Comparison of ENCODE assay signal across 11 cellular contexts in the genomic region with DNA sequence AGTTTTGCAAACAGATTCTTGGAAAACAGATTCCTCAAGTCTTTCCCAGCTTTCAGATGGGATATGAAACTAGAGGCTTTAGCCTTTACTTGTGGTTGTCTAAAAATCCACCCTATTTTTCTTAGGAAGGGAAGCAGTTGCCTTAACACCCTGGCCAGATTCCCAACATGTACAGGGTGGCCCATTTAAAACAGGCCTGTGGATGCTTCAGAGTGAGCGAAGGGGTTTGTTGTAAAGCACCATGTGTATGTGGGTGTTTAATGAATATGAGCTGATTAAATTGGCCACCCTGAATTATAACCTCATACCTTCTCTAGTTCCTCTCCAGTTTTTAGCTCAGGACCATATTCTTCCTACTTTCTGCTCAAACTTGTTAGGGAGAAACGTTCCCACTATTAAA.
DNase-seq lines count a peak whose midpoint lies in the region; ATAC-seq, FAIRE-seq and TF ChIP-seq lines count a peak whose summit lies in the region.
"Had no signal": no experiment of that assay in that cellular context is flagged by ENCODE, and none has a peak within 500 bp of the region (broad histone marks: within the 10 kb centered on the region; RNA-seq: fewer than 3 reads in every experiment).

No MANE protein-coding gene starts in this region.

- no peaks in the 10 kb centered on the region for H3K9me1 ChIP-seq in keratinocyte (ENCODE audit: control insufficient read depth, extremely low read depth, insufficient read depth, low read length)

- no peak for ATAC-seq in gastrocnemius medialis
- no peak for ATAC-seq in left colon

- no peak for TF ChIP-seq CTCF in adrenal gland (IDR thresholded peaks at IDR 0.05)
- no peak for TF ChIP-seq CTCF in keratinocyte (optimal IDR thresholded peaks at IDR 0.05 in 1 of 3, IDR thresholded peaks at IDR 0.05 in 1 of 3, conservative IDR thresholded peaks at IDR 0.05 in 1 of 3; ENCODE audit: extremely low read depth in 1 of 3, insufficient read depth in 2 of 3, low read length in 3 of 3)
- TF ChIP-seq CTCF in gastrocnemius medialis (IDR thresholded peaks at IDR 0.05 in 4 of 5, conservative IDR thresholded peaks at IDR 0.05 in 1 of 5), result no peak

- no peak overlapping the region for H3K4me3 ChIP-seq in adrenal gland
- no peak overlapping the region for H3K4me3 ChIP-seq in keratinocyte (ENCODE audit: control insufficient read depth in 2 of 3, extremely low read depth in 1 of 3, insufficient read depth in 2 of 3, low read depth in 1 of 3, low read length in 3 of 3)
- no peak overlapping the region for H3K4me3 ChIP-seq in gastrocnemius medialis

- in situ Hi-C loops in gastrocnemius medialis (cut with MboI; ENCODE audit: low sequenced_read_pairs in 4 of 4), result no loop called here

- TF ChIP-seq POLR2A in adrenal gland (IDR thresholded peaks at IDR 0.05), result no peak
- TF ChIP-seq POLR2A in gastrocnemius medialis (IDR thresholded peaks at IDR 0.05), result no peak

- H3K27me3 ChIP-seq in adrenal gland (no peaks in the 10 kb centered on the region), keratinocyte (ENCODE audit: control insufficient read depth, extremely low read depth, insufficient read depth, low read length) (no peaks in the 10 kb centered on the region), gastrocnemius medialis (no peaks in the 10 kb centered on the region)
- H3K27me3 ChIP-seq: BE2C had no signal

- no peak for FAIRE-seq in keratinocyte (lab: Jason Lieb, UNC)
- no peak for FAIRE-seq in GM19239 (lab: Jason Lieb, UNC)

- H3K79me2 ChIP-seq in keratinocyte (ENCODE audit: control insufficient read depth, insufficient read depth, low read length), result no peaks in the 10 kb centered on the region

- H3K36me3 ChIP-seq in adrenal gland (replicated peaks in 1 of 2) (no peaks in the 10 kb centered on the region), keratinocyte (ENCODE audit: control insufficient read depth in 2 of 2, extremely low read depth in 1 of 2, insufficient read depth in 2 of 2, low read length in 2 of 2) (no peaks in the 10 kb centered on the region), gastrocnemius medialis (no peaks in the 10 kb centered on the region)
- H3K36me3 ChIP-seq: BE2C had no signal

- no peak overlapping the region for H3K9ac ChIP-seq in keratinocyte (ENCODE audit: control insufficient read depth, extremely low read depth, insufficient read depth, low read length)

- 71 to 81% (median 77%) methylated on average over 2 of the region's 2 CpGs for WGBS in adrenal gland, 4 donors

- dilution Hi-C loops in keratinocyte (cut with MboI; ENCODE audit: extremely low pct_ligation_motif_present, low sequenced_read_pairs), result no loop called here

- H3K4me2 ChIP-seq in keratinocyte (ENCODE audit: control insufficient read depth, extremely low read depth, insufficient read depth, low read depth, low read length), result peak overlapping the region; percentile 4

- intact Hi-C loops in adrenal gland (cut with DNase I), result loop anchor here in 1 of 2 donors (10.0 kb wide), 1 partner anchor 72 kb away; no protein-coding TSS in a partner anchor
- intact Hi-C loops in gastrocnemius medialis (cut with DNase I; ENCODE audit: low total_unique reads), result loop anchor here (5.0 kb wide), 2 partner anchors 170 to 415 kb away; a partner anchor contains a TSS
- intact Hi-C loops in left colon (cut with DNase I, micrococcal nuclease), result no loop called here

- DNase-seq in CD1c-positive myeloid dendritic cell (ENCODE audit: extremely low spot score), result peak; percentile 23
- DNase-seq in adrenal gland, result no peak
- DNase-seq in keratinocyte (ENCODE audit: low read depth, low spot score), result no peak
- no peak for DNase-seq in gastrocnemius medialis
- DNase-seq in SKM-1 treated with dmso at 0.1 percent for 144 hours (lab: John Stamatoyannopoulos, UW; ENCODE audit: unreplicated experiment), result no peak
- DNase-seq in GM19239 (ENCODE audit: insufficient read length, low spot score), result no peak
- DNase-seq in NCI-H2227 treated with DMSO at 0.1 percent for 48 hours (lab: John Stamatoyannopoulos, UW), result no peak
- no peak for DNase-seq in left colon
- DNase-seq: activated CD4-positive, alpha-beta T cell treated with anti-CD3 and anti-CD28 coated beads for 48 hours; BE2C; stimulated activated CD4-positive, alpha-beta T cell treated with anti-CD3 and anti-CD28 coated beads, Interleukin-2, amount 100 ng/mL, for 24 hours had no signal

- no peaks in the 10 kb centered on the region for H4K20me1 ChIP-seq in keratinocyte (ENCODE audit: control insufficient read depth, extremely low read depth, insufficient read depth, low read length)

- H2AFZ ChIP-seq in keratinocyte (ENCODE audit: control insufficient read depth, low read length), result peak overlapping the region; percentile 16

- peaks cover 0 to 12% of the 10 kb centered on the region in 2 donors for H3K4me1 ChIP-seq in adrenal gland (replicated peaks in 1 of 2)
- peaks cover 20% of the 10 kb centered on the region for H3K4me1 ChIP-seq in keratinocyte (ENCODE audit: control insufficient read depth, extremely low read depth, insufficient read depth, low read length)
- peaks cover 20 to 29% of the 10 kb centered on the region in 2 donors for H3K4me1 ChIP-seq in gastrocnemius medialis
- H3K4me1 ChIP-seq: BE2C had no signal

- H3K9me3 ChIP-seq in adrenal gland (replicated peaks in 1 of 3), result no peaks in the 10 kb centered on the region
- no peaks in the 10 kb centered on the region for H3K9me3 ChIP-seq in keratinocyte (ENCODE audit: control insufficient read depth, low read depth, low read length)
- H3K9me3 ChIP-seq in gastrocnemius medialis, result no peaks in the 10 kb centered on the region
- H3K9me3 ChIP-seq: BE2C had no signal

- peak overlapping the region; percentile 8 to 69 (median 46) for H3K27ac ChIP-seq in adrenal gland
- H3K27ac ChIP-seq in keratinocyte (ENCODE audit: control insufficient read depth, insufficient read depth, low read length), result no peak overlapping the region
- peak overlapping the region; percentile 25 to 61 (median 51) for H3K27ac ChIP-seq in gastrocnemius medialis
